ENCODE assay signal across 8 cellular contexts in genomic region chr20:33811763-33812672, GRCh38. TPM values are rescaled to one million over a fixed set of nuclear protein-coding genes. Genes with fewer than 3 reads are reported as not detected.
A peak's percentile ranks its signal among the peaks of the same experiment; 100 is the strongest.
DNase-seq lines count a peak whose midpoint lies in the region; ATAC-seq and TF ChIP-seq lines count a peak whose summit lies in the region.

No MANE protein-coding gene starts in this region.

- H3K4me2 ChIP-seq in PC-9, result peak overlapping the region; percentile 96

- POLR2A ChIA-PET in PC-9 (lab: Charles Lee; ENCODE audit: unreplicated experiment), result interaction anchor here (0.6 to 1.3 kb wide), 6 partner anchors 20 to 300 kb away, joined by 3 to 21 read pairs (median 4); partner anchors contain the start of genes EIF2S2 and RALY
- POLR2A ChIA-PET in activated naive CD8-positive, alpha-beta T cell treated with anti-CD3 and anti-CD28 coated beads, Interleukin-2, amount 10 ng/mL, durations not matched to agents 7 days and 5 days (lab: Charles Lee), result interaction anchor here (0.5 to 2.4 kb wide), 17 partner anchors 8 to 1246 kb away, joined by 3 to 24 read pairs (median 4); partner anchors contain the start of genes EIF2S2 and RALY

- H3K4me3 Mint-ChIP-seq in Calu3 (ENCODE audit: low read depth, unreplicated experiment) (peak overlapping the region; percentile 69), HFFc6 (peak overlapping the region; percentile 95)
- peak overlapping the region; percentile 97 for H3K4me3 Mint-ChIP-seq in activated naive CD8-positive, alpha-beta T cell treated with anti-CD3 and anti-CD28 coated beads, Interleukin-2, amount 10 ng/mL, durations not matched to agents 7 days and 5 days

- WGBS in prostate gland, result under 1% methylated on average over 25 of the region's 25 CpGs

- H3K27me3 ChIP-seq in PC-9 (ENCODE audit: insufficient read depth, low read depth) (no peaks in the 10 kb centered on the region), prostate gland (replicated peaks; ENCODE audit: insufficient read depth) (no peaks in the 10 kb centered on the region)

- intact Hi-C loops in Calu3 (cut with micrococcal nuclease; ENCODE audit: unreplicated experiment) (loop anchor here (2.0 to 5.0 kb wide), 2 partner anchors 15 to 70 kb away; no protein-coding TSS in a partner anchor), PC-9 (cut with micrococcal nuclease; ENCODE audit: unreplicated experiment) (loop anchor here (1.0 to 10.0 kb wide), 5 partner anchors 15 to 253 kb away; partner anchors contain the start of gene RALY), left cardiac atrium (cut with DNase I) (loop anchor here in 1 of 2 donors (1.0 to 10.0 kb wide), 2 partner anchors 67 to 181 kb away; partner anchors contain the start of gene RALY), prostate gland (cut with DNase I) (loop anchor here (2.0 to 5.0 kb wide), 2 partner anchors 80 to 183 kb away; partner anchors contain the start of gene ZNF341)

- peak overlapping the region; percentile 94 for H3K27ac ChIP-seq in PC-9
- H3K27ac ChIP-seq in prostate gland, result peak overlapping the region; percentile 78 to 94

- CTCF ChIA-PET in Calu3 (lab: Charles Lee) (interaction anchor here (0.6 to 3.6 kb wide), 20 partner anchors 8 to 1256 kb away, joined by 3 to 38 read pairs (median 4); partner anchors contain the start of gene CBFA2T2), PC-9 (lab: Charles Lee) (interaction anchor here (0.6 to 0.7 kb wide), 5 partner anchors 21 to 549 kb away, joined by 3 to 8 read pairs (median 4); no protein-coding TSS in a partner anchor)

- H3K4me1 Mint-ChIP-seq in Calu3 (ENCODE audit: low read depth, unreplicated experiment), result peaks cover 47% of the 10 kb centered on the region
- peaks cover 36% of the 10 kb centered on the region for H3K4me1 Mint-ChIP-seq in HFFc6 (ENCODE audit: low read depth)
- peaks cover 25% of the 10 kb centered on the region for H3K4me1 Mint-ChIP-seq in activated naive CD8-positive, alpha-beta T cell treated with anti-CD3 and anti-CD28 coated beads, Interleukin-2, amount 10 ng/mL, durations not matched to agents 7 days and 5 days

- H3K4me3 ChIP-seq in PC-9 (peak overlapping the region; percentile 84), prostate gland (peak overlapping the region; percentile 78 to 96)

- H3K9me3 Mint-ChIP-seq in Calu3 (ENCODE audit: low read depth, unreplicated experiment), result no peaks in the 10 kb centered on the region
- no peaks in the 10 kb centered on the region for H3K9me3 Mint-ChIP-seq in HFFc6
- no peaks in the 10 kb centered on the region for H3K9me3 Mint-ChIP-seq in activated naive CD8-positive, alpha-beta T cell treated with anti-CD3 and anti-CD28 coated beads, Interleukin-2, amount 10 ng/mL, durations not matched to agents 7 days and 5 days

- H2AFZ ChIP-seq in PC-9, result peak overlapping the region; percentile 23; the same call in 1 of the 2 replicates

- H3K9me2 ChIP-seq in PC-9 (ENCODE audit: insufficient read depth), result no peaks in the 10 kb centered on the region

- peaks cover 40% of the 10 kb centered on the region for H4K20me1 ChIP-seq in PC-9 (ENCODE audit: insufficient read depth)

- H3K79me2 ChIP-seq in PC-9 (ENCODE audit: low read depth), result peaks cover 58% of the 10 kb centered on the region

- BruUV-seq in Calu3 (replicated peaks; lab: Mats Ljungman, UMichigan), result TSS peak; percentile 68
- TSS peak; percentile 69 for BruUV-seq in PC-9 (replicated peaks; lab: Mats Ljungman, UMichigan)

- no peak for ATAC-seq in activated naive CD8-positive, alpha-beta T cell treated with anti-CD3 and anti-CD28 coated beads, Interleukin-2, amount 10 ng/mL, durations not matched to agents 7 days and 5 days (ENCODE audit: low read depth)
- ATAC-seq in left cardiac atrium, result peak; percentile 12 to 65

- H3K9me3 ChIP-seq in PC-9 (ENCODE audit: insufficient read depth, low read depth), result no peaks in the 10 kb centered on the region
- no peaks in the 10 kb centered on the region for H3K9me3 ChIP-seq in prostate gland

- peak overlapping the region; percentile 97 for H3K27ac Mint-ChIP-seq in Calu3 (ENCODE audit: unreplicated experiment)
- peak overlapping the region; percentile 98 for H3K27ac Mint-ChIP-seq in HFFc6
- H3K27ac Mint-ChIP-seq in activated naive CD8-positive, alpha-beta T cell treated with anti-CD3 and anti-CD28 coated beads, Interleukin-2, amount 10 ng/mL, durations not matched to agents 7 days and 5 days, result peak overlapping the region; percentile 94

- peaks cover 38% of the 10 kb centered on the region for H3K36me3 Mint-ChIP-seq in Calu3 (ENCODE audit: insufficient read depth, unreplicated experiment)
- H3K36me3 Mint-ChIP-seq in HFFc6 (ENCODE audit: low read depth), result peaks cover 13% of the 10 kb centered on the region; the same call in 1 of the 2 replicates
- peaks cover 26% of the 10 kb centered on the region for H3K36me3 Mint-ChIP-seq in activated naive CD8-positive, alpha-beta T cell treated with anti-CD3 and anti-CD28 coated beads, Interleukin-2, amount 10 ng/mL, durations not matched to agents 7 days and 5 days

- H3F3A ChIP-seq in PC-9 (ENCODE audit: insufficient read depth, low read depth), result peaks cover 22% of the 10 kb centered on the region

- DNase-seq in Calu3 (peak; percentile 70), HFFc6 (peak; percentile 84), PC-9 (peak; percentile 66 to 84), left cardiac atrium (peak; percentile 78), prostate gland (ENCODE audit: low spot score) (peak; percentile 39), NCI-H2107 (lab: John Stamatoyannopoulos, UW) (no peak), mesenteric fat pad (ENCODE audit: low spot score) (no peak)
- peak; percentile 43 for DNase-seq in activated naive CD8-positive, alpha-beta T cell treated with anti-CD3 and anti-CD28 coated beads, Interleukin-2, amount 10 ng/mL, durations not matched to agents 7 days and 5 days

- TF ChIP-seq POLR2A in prostate gland (IDR thresholded peaks at IDR 0.05), result no peak

- peaks cover 42% of the 10 kb centered on the region for H3K4me1 ChIP-seq in PC-9 (replicated peaks; ENCODE audit: insufficient read depth)
- H3K4me1 ChIP-seq in prostate gland (replicated peaks), result no peaks in the 10 kb centered on the region

- TF ChIP-seq CTCF in Calu3 (IDR thresholded peaks at IDR 0.05; ENCODE audit: unreplicated experiment), result no peak
- no peak for TF ChIP-seq CTCF in HFFc6 (IDR thresholded peaks at IDR 0.05)
- no peak for TF ChIP-seq CTCF in PC-9 (conservative IDR thresholded peaks at IDR 0.05)
- TF ChIP-seq CTCF in prostate gland (IDR thresholded peaks at IDR 0.05), result no peak

- H3K27me3 Mint-ChIP-seq in Calu3 (ENCODE audit: unreplicated experiment) (no peaks in the 10 kb centered on the region), HFFc6 (ENCODE audit: insufficient read depth) (no peaks in the 10 kb centered on the region)
- no peaks in the 10 kb centered on the region for H3K27me3 Mint-ChIP-seq in activated naive CD8-positive, alpha-beta T cell treated with anti-CD3 and anti-CD28 coated beads, Interleukin-2, amount 10 ng/mL, durations not matched to agents 7 days and 5 days

- H3K36me3 ChIP-seq in PC-9 (ENCODE audit: low read depth) (peaks cover 25% of the 10 kb centered on the region), prostate gland (no peaks in the 10 kb centered on the region)

RNA-seq across cellular contexts. Expression of gene CHMP4B, which starts 0.9 kb away (rescaled TPM):
- total RNA-seq in Calu3 (2022), result 234 and 245 TPM in 2 replicates
- total RNA-seq in HFFc6 (2021; fragmentation: NEBNext Ultra II Directional; extraction: Animal tissue kit (Norgen Biotek cat#: 25700)), result 10 to 100 TPM; 81.2 to 94.2 (median 86.1) TPM
- 176 and 180 TPM in 2 replicates for total RNA-seq in PC-9 (2021)
- 10 to 100 TPM; 75.7 to 82.8 TPM for total RNA-seq in activated naive CD8-positive, alpha-beta T cell treated with anti-CD3 and anti-CD28 coated beads, Interleukin-2, amount 10 ng/mL, durations not matched to agents 7 days and 5 days
- total RNA-seq in left cardiac atrium, result 10 to 100 TPM; 82.2 to 97.7 TPM
- total RNA-seq in prostate gland, result 10 to 100 TPM; 75.7 to 85.8 TPM
- total RNA-seq in mesenteric fat pad, result 85.2 TPM

Comparison
In these comparisons a context has a peak if more than half of its experiments do, and no peak if none do; other contexts are left out.
1. DNase-seq: peak in Calu3 (single experiment), HFFc6 (single experiment), PC-9 (2 of 2), activated naive CD8-positive, alpha-beta T cell treated with anti-CD3 and anti-CD28 coated beads, Interleukin-2, amount 10 ng/mL, durations not matched to agents 7 days and 5 days (single experiment), left cardiac atrium (single experiment) and prostate gland (single experiment); none in NCI-H2107 (single experiment) and mesenteric fat pad (single experiment).
2. Peak in every context shown above with its lines, with median percentiles within 50 percentile points of each other: H3K27ac Mint-ChIP-seq and H3K4me3 Mint-ChIP-seq.